Comparison of ENCODE assay signal across 28 cellular contexts in the genomic region with DNA sequence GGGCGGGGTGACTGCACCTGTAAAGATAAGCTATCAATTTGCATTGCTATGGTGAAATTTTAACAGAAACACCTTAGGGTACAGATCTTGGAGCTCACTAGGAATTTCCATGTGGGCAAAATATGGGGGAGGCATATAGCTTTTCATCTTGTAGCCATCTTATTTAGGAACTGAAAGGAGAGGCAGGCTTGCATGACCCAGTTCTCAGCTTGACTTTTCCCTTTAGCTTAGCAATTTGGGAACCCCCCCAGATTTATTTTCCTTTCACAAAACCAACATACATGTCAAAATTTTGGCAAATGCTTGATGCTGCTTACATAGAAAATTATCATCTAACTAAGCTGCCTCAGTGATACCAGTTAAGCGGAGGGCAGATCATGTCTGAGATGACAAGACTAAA.
"Had no signal": no experiment of that assay in that cellular context is flagged by ENCODE, and none has a peak within 500 bp of the region (broad histone marks: within the 10 kb centered on the region; RNA-seq: fewer than 3 reads in every experiment).

No MANE protein-coding gene starts in this region.

- H3K36me3 Mint-ChIP-seq: natural killer cell, neural progenitor cell, type B pancreatic cell had no signal

- H3K4me1 Mint-ChIP-seq: naive thymus-derived CD4-positive, alpha-beta T cell; natural killer cell; nephron; neural progenitor cell; stimulated activated naive CD8-positive, alpha-beta T cell treated with anti-CD3 and anti-CD28 coated beads, Interleukin-15, amount 100 ng/mL, for 72 hours had no signal

- H2AFZ ChIP-seq: neural progenitor cell, parathyroid adenoma had no signal

- H3K9ac ChIP-seq: neural progenitor cell, parathyroid adenoma had no signal

- H3K79me2 ChIP-seq: parathyroid adenoma had no signal

- H3K27ac Mint-ChIP-seq: naive thymus-derived CD4-positive, alpha-beta T cell; natural killer cell; nephron; neural progenitor cell; stimulated activated naive CD8-positive, alpha-beta T cell treated with anti-CD3 and anti-CD28 coated beads, Interleukin-15, amount 100 ng/mL, for 72 hours; type B pancreatic cell had no signal

- ATAC-seq: naive thymus-derived CD4-positive, alpha-beta T cell; natural killer cell; psoas muscle; right cardiac atrium; right lobe of liver; stimulated activated naive CD8-positive, alpha-beta T cell treated with anti-CD3 and anti-CD28 coated beads, Interleukin-15, amount 100 ng/mL, for 72 hours; stimulated activated naive CD8-positive, alpha-beta T cell treated with anti-CD3 and anti-CD28 coated beads, Interleukin-15, Interleukin-2, amounts not matched to agents 100 U/mL and 50 U/mL, for 24 hours; upper lobe of right lung had no signal

- H3K4me1 ChIP-seq: neural progenitor cell, parathyroid adenoma, psoas muscle, right lobe of liver, sigmoid colon, suprapubic skin, testis, tibial artery, transverse colon, upper lobe of right lung, uterus had no signal

- H3K4me2 ChIP-seq: neural progenitor cell had no signal

- H3K27ac ChIP-seq: neural progenitor cell, ovary, parathyroid adenoma, psoas muscle, right lobe of liver, sigmoid colon, suprapubic skin, testis, tibial artery, transverse colon, upper lobe of right lung, uterus had no signal

- H3K27me3 ChIP-seq: neural progenitor cell, ovary, right lobe of liver, sigmoid colon, suprapubic skin, testis, tibial artery, transverse colon, upper lobe of right lung, uterus had no signal

- H3K4me3 ChIP-seq: neural progenitor cell, ovary, psoas muscle, right lobe of liver, sigmoid colon, suprapubic skin, testis, tibial artery, transverse colon, upper lobe of right lung, uterus had no signal

- H3K9me3 Mint-ChIP-seq: naive thymus-derived CD4-positive, alpha-beta T cell; natural killer cell; nephron; neural progenitor cell; stimulated activated naive CD8-positive, alpha-beta T cell treated with anti-CD3 and anti-CD28 coated beads, Interleukin-15, amount 100 ng/mL, for 72 hours; type B pancreatic cell had no signal

- FAIRE-seq: small intestine had no signal

- H3K36me3 ChIP-seq: neural progenitor cell, ovary, sigmoid colon, suprapubic skin, tibial artery, transverse colon, upper lobe of right lung, uterus had no signal

- H3K27me3 Mint-ChIP-seq: naive thymus-derived CD4-positive, alpha-beta T cell; stimulated activated naive CD8-positive, alpha-beta T cell treated with anti-CD3 and anti-CD28 coated beads, Interleukin-15, amount 100 ng/mL, for 72 hours had no signal

- DNase-seq: naive thymus-derived CD4-positive, alpha-beta T cell; natural killer cell; occipital lobe; ovary; posterior cingulate gyrus; psoas muscle; right cardiac atrium; right lobe of liver; sigmoid colon; small intestine; stimulated activated CD4-positive, alpha-beta T cell treated with anti-CD3 and anti-CD28 coated beads, Interleukin-1b, Interleukin-23, amount 100 ng/mL, for 48 hours; stimulated activated CD4-positive, alpha-beta T cell treated with anti-CD3 and anti-CD28 coated beads, Interleukin-4, amount 100 ng/mL, for 1 hour; stimulated activated CD4-positive, alpha-beta T cell treated with anti-CD3 and anti-CD28 coated beads, Interleukin-4, amount 100 ng/mL, for 4 hours; stimulated activated CD8-positive, alpha-beta memory T cell treated with anti-CD3 and anti-CD28 coated beads, Interleukin-4, amount 100 ng/mL, for 48 hours; stimulated activated naive CD4-positive, alpha-beta T cell; stimulated activated naive CD8-positive, alpha-beta T cell treated with anti-CD3 and anti-CD28 coated beads, Interleukin-15, amount 100 ng/mL, for 72 hours; stimulated activated naive CD8-positive, alpha-beta T cell treated with anti-CD3 and anti-CD28 coated beads, Interleukin-15, Interleukin-2, amounts not matched to agents 100 U/mL and 50 U/mL, for 24 hours; substantia nigra; testis; tibial artery; transverse colon; upper lobe of right lung; uterus had no signal

- H3K9me3 ChIP-seq: ovary, psoas muscle, right lobe of liver, sigmoid colon, suprapubic skin, testis, tibial artery, transverse colon, upper lobe of right lung, uterus had no signal

- H3K4me3 Mint-ChIP-seq: naive thymus-derived CD4-positive, alpha-beta T cell; natural killer cell; nephron; neural progenitor cell; stimulated activated naive CD8-positive, alpha-beta T cell treated with anti-CD3 and anti-CD28 coated beads, Interleukin-15, amount 100 ng/mL, for 72 hours; type B pancreatic cell had no signal
